ENCODE assay signal across 1 cellular context in genomic region chr15:92882697-92883642, GRCh38.
TF ChIP-seq lines count a peak whose summit lies in the region.

No MANE protein-coding gene starts in this region.

TF ChIP-seq in GM23338, 12 proteins besides CTCF, POLR2A, EP300 and RAD21 (continued from another document):
- TF ChIP-seq, protein P1, sequence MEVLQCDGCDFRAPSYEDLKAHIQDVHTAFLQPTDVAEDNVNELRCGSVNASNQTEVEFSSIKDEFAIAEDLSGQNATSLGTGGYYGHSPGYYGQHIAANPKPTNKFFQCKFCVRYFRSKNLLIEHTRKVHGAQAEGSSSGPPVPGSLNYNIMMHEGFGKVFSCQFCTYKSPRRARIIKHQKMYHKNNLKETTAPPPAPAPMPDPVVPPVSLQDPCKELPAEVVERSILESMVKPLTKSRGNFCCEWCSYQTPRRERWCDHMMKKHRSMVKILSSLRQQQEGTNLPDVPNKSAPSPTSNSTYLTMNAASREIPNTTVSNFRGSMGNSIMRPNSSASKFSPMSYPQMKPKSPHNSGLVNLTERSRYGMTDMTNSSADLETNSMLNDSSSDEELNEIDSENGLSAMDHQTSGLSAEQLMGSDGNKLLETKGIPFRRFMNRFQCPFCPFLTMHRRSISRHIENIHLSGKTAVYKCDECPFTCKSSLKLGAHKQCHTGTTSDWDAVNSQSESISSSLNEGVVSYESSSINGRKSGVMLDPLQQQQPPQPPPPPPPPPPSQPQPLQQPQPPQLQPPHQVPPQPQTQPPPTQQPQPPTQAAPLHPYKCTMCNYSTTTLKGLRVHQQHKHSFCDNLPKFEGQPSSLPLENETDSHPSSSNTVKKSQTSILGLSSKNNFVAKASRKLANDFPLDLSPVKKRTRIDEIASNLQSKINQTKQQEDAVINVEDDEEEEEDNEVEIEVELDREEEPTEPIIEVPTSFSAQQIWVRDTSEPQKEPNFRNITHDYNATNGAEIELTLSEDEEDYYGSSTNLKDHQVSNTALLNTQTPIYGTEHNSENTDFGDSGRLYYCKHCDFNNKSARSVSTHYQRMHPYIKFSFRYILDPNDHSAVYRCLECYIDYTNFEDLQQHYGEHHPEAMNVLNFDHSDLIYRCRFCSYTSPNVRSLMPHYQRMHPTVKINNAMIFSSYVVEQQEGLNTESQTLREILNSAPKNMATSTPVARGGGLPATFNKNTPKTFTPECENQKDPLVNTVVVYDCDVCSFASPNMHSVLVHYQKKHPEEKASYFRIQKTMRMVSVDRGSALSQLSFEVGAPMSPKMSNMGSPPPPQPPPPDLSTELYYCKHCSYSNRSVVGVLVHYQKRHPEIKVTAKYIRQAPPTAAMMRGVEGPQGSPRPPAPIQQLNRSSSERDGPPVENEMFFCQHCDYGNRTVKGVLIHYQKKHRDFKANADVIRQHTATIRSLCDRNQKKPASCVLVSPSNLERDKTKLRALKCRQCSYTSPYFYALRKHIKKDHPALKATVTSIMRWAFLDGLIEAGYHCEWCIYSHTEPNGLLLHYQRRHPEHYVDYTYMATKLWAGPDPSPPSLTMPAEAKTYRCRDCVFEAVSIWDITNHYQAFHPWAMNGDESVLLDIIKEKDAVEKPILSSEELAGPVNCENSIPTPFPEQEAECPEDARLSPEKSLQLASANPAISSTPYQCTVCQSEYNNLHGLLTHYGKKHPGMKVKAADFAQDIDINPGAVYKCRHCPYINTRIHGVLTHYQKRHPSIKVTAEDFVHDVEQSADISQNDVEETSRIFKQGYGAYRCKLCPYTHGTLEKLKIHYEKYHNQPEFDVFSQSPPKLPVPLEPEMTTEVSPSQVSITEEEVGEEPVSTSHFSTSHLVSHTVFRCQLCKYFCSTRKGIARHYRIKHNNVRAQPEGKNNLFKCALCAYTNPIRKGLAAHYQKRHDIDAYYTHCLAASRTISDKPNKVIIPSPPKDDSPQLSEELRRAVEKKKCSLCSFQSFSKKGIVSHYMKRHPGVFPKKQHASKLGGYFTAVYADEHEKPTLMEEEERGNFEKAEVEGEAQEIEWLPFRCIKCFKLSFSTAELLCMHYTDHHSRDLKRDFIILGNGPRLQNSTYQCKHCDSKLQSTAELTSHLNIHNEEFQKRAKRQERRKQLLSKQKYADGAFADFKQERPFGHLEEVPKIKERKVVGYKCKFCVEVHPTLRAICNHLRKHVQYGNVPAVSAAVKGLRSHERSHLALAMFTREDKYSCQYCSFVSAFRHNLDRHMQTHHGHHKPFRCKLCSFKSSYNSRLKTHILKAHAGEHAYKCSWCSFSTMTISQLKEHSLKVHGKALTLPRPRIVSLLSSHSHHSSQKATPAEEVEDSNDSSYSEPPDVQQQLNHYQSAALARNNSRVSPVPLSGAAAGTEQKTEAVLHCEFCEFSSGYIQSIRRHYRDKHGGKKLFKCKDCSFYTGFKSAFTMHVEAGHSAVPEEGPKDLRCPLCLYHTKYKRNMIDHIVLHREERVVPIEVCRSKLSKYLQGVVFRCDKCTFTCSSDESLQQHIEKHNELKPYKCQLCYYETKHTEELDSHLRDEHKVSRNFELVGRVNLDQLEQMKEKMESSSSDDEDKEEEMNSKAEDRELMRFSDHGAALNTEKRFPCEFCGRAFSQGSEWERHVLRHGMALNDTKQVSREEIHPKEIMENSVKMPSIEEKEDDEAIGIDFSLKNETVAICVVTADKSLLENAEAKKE (CRISPR knock-in tag; IDR thresholded peaks at IDR 0.05): no peak
- TF ChIP-seq POLR2AphosphoS5 (IDR thresholded peaks at IDR 0.05; ENCODE audit: low read depth) (no peak; the same call in 1 of the 2 replicates), STAT1 (IDR thresholded peaks at IDR 0.05; ENCODE audit: unreplicated experiment) (no peak)
